ENCODE assay signal across 8 cellular contexts in the genomic region with DNA sequence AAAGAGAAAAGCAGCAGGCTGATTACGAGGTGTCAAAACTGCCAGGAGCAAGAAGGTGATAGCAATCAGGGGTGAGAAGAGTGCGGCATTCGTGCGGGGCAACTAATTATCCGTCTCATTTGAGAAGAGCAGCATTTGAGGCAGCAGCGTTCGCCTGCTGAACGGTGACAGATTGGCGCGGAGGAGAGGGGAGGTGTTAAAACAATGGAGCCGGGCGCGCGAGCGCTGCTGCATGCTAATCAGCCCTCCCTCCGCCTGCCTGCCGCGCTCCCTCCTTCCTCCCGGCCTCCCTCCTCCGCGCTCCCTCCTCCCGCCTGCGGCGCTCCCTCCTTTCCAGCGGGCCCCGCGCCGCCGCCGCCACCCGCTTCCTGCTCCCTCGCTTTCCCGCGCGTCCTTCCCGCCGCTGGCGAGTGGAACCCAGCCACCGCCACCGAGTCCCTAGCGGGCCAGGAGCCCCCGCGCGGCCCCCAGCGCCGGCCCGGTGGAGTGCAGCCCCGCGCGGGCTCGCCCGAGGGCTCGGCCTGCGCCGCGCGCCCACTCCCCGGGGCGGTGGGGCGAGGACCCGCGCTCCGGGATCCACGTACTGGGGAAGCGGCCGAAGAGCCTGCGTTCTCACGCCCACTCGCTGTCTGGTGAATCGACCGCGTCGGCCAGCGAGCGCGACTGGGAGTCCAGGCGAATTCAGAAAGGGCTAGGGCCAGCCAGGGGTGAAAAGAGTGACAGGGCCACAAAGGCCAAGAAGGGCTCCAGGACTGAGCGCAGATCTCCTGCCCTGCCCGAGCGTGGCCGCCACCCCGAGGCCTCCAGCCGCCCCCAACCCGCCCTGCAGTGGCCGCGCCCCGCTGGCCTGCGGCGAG.
DNase-seq lines count a peak whose midpoint lies in the region; TF ChIP-seq lines count a peak whose summit lies in the region.

No MANE protein-coding gene starts in this region.

- DNase-seq in EL (peak; percentile 56), GM23248 (peak; percentile 73), NCI-H146 treated with DMSO at 0.1 percent for 48 hours (lab: John Stamatoyannopoulos, UW; ENCODE audit: unreplicated experiment) (peak; percentile 48), SW 1271 (lab: John Stamatoyannopoulos, UW) (no peak)
- DNase-seq in activated CD4-positive, alpha-beta memory T cell treated with anti-CD3 and anti-CD28 coated beads, Interleukin-2, amount 10 ng/mL, durations not matched to agents 7 days and 5 days: peak; percentile 62
- DNase-seq in stimulated activated CD4-positive, alpha-beta T cell treated with anti-CD3 and anti-CD28 coated beads, Interleukin-1b, Interleukin-23, amount 100 ng/mL, for 48 hours: peak; percentile 56

- H3K9ac ChIP-seq in GM23248: peak overlapping the region; percentile 71
- peak overlapping the region; percentile 37 to 65 for H3K9ac ChIP-seq in duodenal mucosa (ENCODE audit: low read depth in 1 of 2, low read length in 2 of 2)
- H3K9ac ChIP-seq in liver (ENCODE audit: low read depth in 1 of 2, low read length in 2 of 2): no peak overlapping the region

- CTCF ChIA-PET in activated CD4-positive, alpha-beta memory T cell treated with anti-CD3 and anti-CD28 coated beads, Interleukin-2, amount 10 ng/mL, durations not matched to agents 7 days and 5 days (lab: Charles Lee): interaction anchor here (0.8 to 1.9 kb wide), 4 partner anchors 12 to 17 kb away, joined by 3 to 14 read pairs (median 6); no protein-coding TSS in a partner anchor

- H3F3A ChIP-seq in GM23248 (ENCODE audit: insufficient read depth): peaks cover 32% of the 10 kb centered on the region

- H3K4me1 ChIP-seq in GM23248 (ENCODE audit: insufficient read depth): peaks cover 4% of the 10 kb centered on the region
- peaks cover 7 to 18% of the 10 kb centered on the region in 2 donors for H3K4me1 ChIP-seq in duodenal mucosa (ENCODE audit: control insufficient read depth in 1 of 2, insufficient read depth in 2 of 2, low read length in 2 of 2)
- H3K4me1 ChIP-seq in liver (ENCODE audit: control insufficient read depth in 4 of 4, insufficient read depth in 4 of 4, low read length in 3 of 4): peaks cover 4 to 21% (median 16%) of the 10 kb centered on the region in 4 donors

- H3K27ac ChIP-seq in GM23248 (no peak overlapping the region), duodenal mucosa (ENCODE audit: low read depth, low read length) (no peak overlapping the region), liver (ENCODE audit: low read depth in 1 of 2, low read length in 2 of 2) (no peak overlapping the region)

- H3K4me3 Mint-ChIP-seq in activated CD4-positive, alpha-beta memory T cell treated with anti-CD3 and anti-CD28 coated beads, Interleukin-2, amount 10 ng/mL, durations not matched to agents 7 days and 5 days: peak overlapping the region; percentile 79

- H3K4me3 ChIP-seq in GM23248 (peak overlapping the region; percentile 75), duodenal mucosa (ENCODE audit: low read depth in 1 of 2, low read length in 2 of 2) (peak overlapping the region; percentile 80 to 85), liver (ENCODE audit: low read depth in 1 of 3, low read length in 3 of 3) (peak overlapping the region; percentile 67 to 87 (median 78))

- peak overlapping the region; percentile 81 for H2AFZ ChIP-seq in GM23248

- H3K36me3 Mint-ChIP-seq in activated CD4-positive, alpha-beta memory T cell treated with anti-CD3 and anti-CD28 coated beads, Interleukin-2, amount 10 ng/mL, durations not matched to agents 7 days and 5 days (ENCODE audit: low read depth): peaks cover 23% of the 10 kb centered on the region

- no peaks in the 10 kb centered on the region for H3K79me2 ChIP-seq in GM23248 (ENCODE audit: insufficient read depth)

- no peaks in the 10 kb centered on the region for H3K27me3 Mint-ChIP-seq in activated CD4-positive, alpha-beta memory T cell treated with anti-CD3 and anti-CD28 coated beads, Interleukin-2, amount 10 ng/mL, durations not matched to agents 7 days and 5 days

- peak overlapping the region; percentile 97 for H3K4me2 ChIP-seq in GM23248 (ENCODE audit: unreplicated experiment)

- TF ChIP-seq RAD21 in liver (IDR thresholded peaks at IDR 0.05): no peak

- in situ Hi-C loops in GM23248 (cut with MboI): no loop called here

- H3K36me3 ChIP-seq in GM23248 (ENCODE audit: low read depth) (peaks cover 14% of the 10 kb centered on the region; the same call in 1 of the 2 replicates), duodenal mucosa (ENCODE audit: control insufficient read depth in 1 of 2, insufficient read depth in 2 of 2, low read length in 2 of 2) (no peaks in the 10 kb centered on the region), liver (ENCODE audit: control insufficient read depth in 4 of 4, insufficient read depth in 3 of 4, low read depth in 1 of 4, low read length in 3 of 4) (no peaks in the 10 kb centered on the region)

- peak overlapping the region; percentile 15 for H3K27ac Mint-ChIP-seq in activated CD4-positive, alpha-beta memory T cell treated with anti-CD3 and anti-CD28 coated beads, Interleukin-2, amount 10 ng/mL, durations not matched to agents 7 days and 5 days

- no peaks in the 10 kb centered on the region for H4K20me1 ChIP-seq in GM23248 (ENCODE audit: insufficient read depth)

- H3K9me3 ChIP-seq in GM23248 (ENCODE audit: low read depth): no peaks in the 10 kb centered on the region
- no peaks in the 10 kb centered on the region for H3K9me3 ChIP-seq in duodenal mucosa (ENCODE audit: control insufficient read depth in 1 of 2, low read length in 2 of 2)
- no peaks in the 10 kb centered on the region for H3K9me3 ChIP-seq in liver (ENCODE audit: control insufficient read depth in 4 of 4, low read length in 3 of 4)

- POLR2A ChIA-PET in activated CD4-positive, alpha-beta memory T cell treated with anti-CD3 and anti-CD28 coated beads, Interleukin-2, amount 10 ng/mL, durations not matched to agents 7 days and 5 days (lab: Charles Lee): interaction anchor here (1.3 kb wide), 1 partner anchor 11 kb away, joined by 4 read pairs; no protein-coding TSS in a partner anchor

- H3K4me1 Mint-ChIP-seq in activated CD4-positive, alpha-beta memory T cell treated with anti-CD3 and anti-CD28 coated beads, Interleukin-2, amount 10 ng/mL, durations not matched to agents 7 days and 5 days: peaks cover 46% of the 10 kb centered on the region

- no peaks in the 10 kb centered on the region for H3K9me2 ChIP-seq in GM23248 (ENCODE audit: insufficient read depth)

- H3K27me3 ChIP-seq in GM23248 (replicated peaks; ENCODE audit: insufficient read depth): no peaks in the 10 kb centered on the region
- H3K27me3 ChIP-seq in duodenal mucosa (ENCODE audit: control insufficient read depth in 1 of 2, insufficient read depth in 2 of 2, low read length in 2 of 2): no peaks in the 10 kb centered on the region
- H3K27me3 ChIP-seq in liver (ENCODE audit: control insufficient read depth in 4 of 4, insufficient read depth in 4 of 4, low read length in 3 of 4): no peaks in the 10 kb centered on the region

- no peak for TF ChIP-seq CTCF in liver (IDR thresholded peaks at IDR 0.05; ENCODE audit: low read depth, low read length, missing input control)

- no peaks in the 10 kb centered on the region for H3K9me3 Mint-ChIP-seq in activated CD4-positive, alpha-beta memory T cell treated with anti-CD3 and anti-CD28 coated beads, Interleukin-2, amount 10 ng/mL, durations not matched to agents 7 days and 5 days

- WGBS in GM23248 (ENCODE audit: low coverage in 1 of 2, low lambda C conversion rate in 2 of 2, missing lambda C conversion rate in 2 of 2), 2 experiments: 17 to 21% methylated on average over 36 to 86 of the region's 89 CpGs
- 11% methylated on average over 89 of the region's 89 CpGs for WGBS in liver

TF ChIP-seq in liver, 16 proteins besides CTCF, POLR2A, EP300 and RAD21:
- no peak for TF ChIP-seq REST (IDR thresholded peaks at IDR 0.05)
- peak; percentile 29 for TF ChIP-seq YY1 (IDR thresholded peaks at IDR 0.05)

Comparison
In these comparisons a context has a peak if more than half of its experiments do, and no peak if none do; other contexts are left out.
1. DNase-seq: peak in EL (single experiment), GM23248 (single experiment), NCI-H146 treated with DMSO at 0.1 percent for 48 hours (single experiment), activated CD4-positive, alpha-beta memory T cell treated with anti-CD3 and anti-CD28 coated beads, Interleukin-2, amount 10 ng/mL, durations not matched to agents 7 days and 5 days (single experiment) and stimulated activated CD4-positive, alpha-beta T cell treated with anti-CD3 and anti-CD28 coated beads, Interleukin-1b, Interleukin-23, amount 100 ng/mL, for 48 hours (single experiment); none in SW 1271 (0 of 2).
2. H3K9ac ChIP-seq: peak in GM23248 (single experiment) and duodenal mucosa (2 of 2); none in liver (0 of 2).
3. Peak in every context shown above with its lines, with median percentiles within 50 percentile points of each other: H3K4me3 ChIP-seq.